1 cellular context compared by ENCODE assay signal in the genomic region with DNA sequence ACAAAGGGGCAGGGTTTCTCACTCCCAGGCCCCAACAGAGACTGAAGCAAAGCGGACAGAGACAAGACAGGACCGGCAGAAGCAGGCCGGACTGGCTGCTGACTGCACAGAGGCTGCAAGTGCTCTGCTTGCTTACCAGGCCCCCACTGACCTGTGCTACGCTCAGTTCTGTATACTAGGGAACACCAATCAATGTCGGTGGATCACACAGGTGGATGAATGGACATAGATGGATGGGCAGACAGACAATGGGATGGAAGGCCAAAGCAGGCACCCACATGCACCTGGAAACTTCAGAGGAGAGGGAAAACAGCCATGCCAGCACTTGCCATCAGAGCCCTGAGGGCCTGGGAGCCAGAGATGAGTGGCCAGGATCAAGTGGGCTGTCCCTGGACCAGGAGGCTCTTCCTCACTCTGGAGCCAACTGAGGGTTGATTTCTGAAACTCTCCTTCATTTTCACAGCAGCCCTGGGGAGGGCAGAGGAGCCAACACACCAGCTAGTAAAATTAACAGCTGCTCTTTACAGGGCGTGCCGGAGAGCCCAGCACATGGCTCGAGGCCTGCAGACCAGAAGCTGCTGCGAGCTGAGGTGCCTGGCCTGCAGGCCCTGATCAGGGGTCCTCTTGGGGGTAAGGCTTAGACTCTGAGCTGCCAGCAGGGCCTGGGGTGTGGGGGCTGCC.
TF ChIP-seq lines count a peak whose summit lies in the region.

No MANE protein-coding gene starts in this region.

TF ChIP-seq in IMR-90, 13 proteins besides CTCF, POLR2A, EP300 and RAD21 (continued from another document):
- TF ChIP-seq, protein P1, sequence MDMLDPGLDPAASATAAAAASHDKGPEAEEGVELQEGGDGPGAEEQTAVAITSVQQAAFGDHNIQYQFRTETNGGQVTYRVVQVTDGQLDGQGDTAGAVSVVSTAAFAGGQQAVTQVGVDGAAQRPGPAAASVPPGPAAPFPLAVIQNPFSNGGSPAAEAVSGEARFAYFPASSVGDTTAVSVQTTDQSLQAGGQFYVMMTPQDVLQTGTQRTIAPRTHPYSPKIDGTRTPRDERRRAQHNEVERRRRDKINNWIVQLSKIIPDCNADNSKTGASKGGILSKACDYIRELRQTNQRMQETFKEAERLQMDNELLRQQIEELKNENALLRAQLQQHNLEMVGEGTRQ (IDR thresholded peaks at IDR 0.05; ENCODE audit: low read depth, low read length): no peak
- TF ChIP-seq MAZ (IDR thresholded peaks at IDR 0.05; ENCODE audit: borderline replicate concordance, low read depth, low read length) (no peak), CHD1 (IDR thresholded peaks at IDR 0.05; ENCODE audit: low read depth, low read length) (no peak), RCOR1 (IDR thresholded peaks at IDR 0.05; ENCODE audit: insufficient replicate concordance, low read length) (no peak), CEBPB (IDR thresholded peaks at IDR 0.05; ENCODE audit: low read depth, low read length) (no peak)
